In the genomic region with DNA sequence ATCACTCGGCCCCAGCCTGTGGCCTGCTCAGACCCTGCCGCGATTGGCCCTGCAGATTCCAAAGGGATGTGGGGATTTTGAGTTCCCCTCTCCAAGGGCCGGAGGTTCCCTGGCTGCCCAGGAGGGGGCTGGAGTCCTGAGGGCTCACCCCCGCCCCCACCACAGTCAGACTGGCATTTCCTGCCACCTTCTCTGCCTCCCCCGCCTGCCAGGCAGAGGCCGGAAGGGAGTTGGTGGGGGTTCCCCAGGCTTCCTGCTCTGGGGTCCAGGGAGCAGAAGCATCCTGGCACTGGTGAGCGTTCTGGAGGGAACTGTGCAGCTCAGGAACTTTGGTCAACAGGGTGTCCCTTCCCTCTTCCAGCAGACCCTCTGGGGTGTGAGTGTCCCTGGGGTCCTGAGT, we compare ENCODE assay signal across 10 cellular contexts.
DNase-seq lines count a peak whose midpoint lies in the region; ATAC-seq and TF ChIP-seq lines count a peak whose summit lies in the region.
"Had no signal": no experiment of that assay in that cellular context is flagged by ENCODE, and none has a peak within 500 bp of the region (broad histone marks: within the 10 kb centered on the region; RNA-seq: fewer than 3 reads in every experiment).

No MANE protein-coding gene starts in this region.

- H3K36me3 Mint-ChIP-seq in T-cell (no peaks in the 10 kb centered on the region), osteocyte (ENCODE audit: unreplicated experiment) (no peaks in the 10 kb centered on the region)
- peaks cover 3% of the 10 kb centered on the region for H3K36me3 Mint-ChIP-seq in activated naive CD8-positive, alpha-beta T cell

- H3K27ac Mint-ChIP-seq in T-cell (peak overlapping the region; percentile 89 to 93), osteocyte (ENCODE audit: unreplicated experiment) (peak overlapping the region; percentile 64)
- no peak overlapping the region for H3K27ac Mint-ChIP-seq in activated naive CD8-positive, alpha-beta T cell

- TF ChIP-seq CTCF in DND-41 (IDR thresholded peaks at IDR 0.05; ENCODE audit: borderline replicate concordance, extremely low read depth, low read length, poor library complexity, severe bottlenecking) (no peak), osteocyte (IDR thresholded peaks at IDR 0.05) (no peak), foreskin fibroblast (IDR thresholded peaks at IDR 0.05; ENCODE audit: low read depth, low read length) (no peak)

- no peak overlapping the region for H2AFZ ChIP-seq in DND-41 (ENCODE audit: low read depth, low read length)

- peaks cover 44 to 58% (median 47%) of the 10 kb centered on the region in 3 donors for H3K4me1 Mint-ChIP-seq in T-cell
- H3K4me1 Mint-ChIP-seq in activated naive CD8-positive, alpha-beta T cell (ENCODE audit: low read depth): peaks cover 40% of the 10 kb centered on the region
- peaks cover 37% of the 10 kb centered on the region for H3K4me1 Mint-ChIP-seq in osteocyte (ENCODE audit: unreplicated experiment)

- H3K4me3 Mint-ChIP-seq in T-cell (peak overlapping the region; percentile 66 to 89 (median 77)), osteocyte (ENCODE audit: unreplicated experiment) (peak overlapping the region; percentile 10)
- H3K4me3 Mint-ChIP-seq in activated naive CD8-positive, alpha-beta T cell: peak overlapping the region; percentile 73

- H3K27ac ChIP-seq in DND-41 (ENCODE audit: low read length): peak overlapping the region; percentile 74

- H3K9me3 Mint-ChIP-seq in T-cell (peaks cover 0 to 3% (median 3%) of the 10 kb centered on the region in 3 donors), osteocyte (ENCODE audit: unreplicated experiment) (no peaks in the 10 kb centered on the region)
- peaks cover 5% of the 10 kb centered on the region for H3K9me3 Mint-ChIP-seq in activated naive CD8-positive, alpha-beta T cell (ENCODE audit: low read depth)

- no peaks in the 10 kb centered on the region for H3K36me3 ChIP-seq in DND-41 (ENCODE audit: insufficient read depth, low read length)
- H3K36me3 ChIP-seq: pancreas had no signal

- peaks cover 34% of the 10 kb centered on the region for H4K20me1 ChIP-seq in DND-41 (ENCODE audit: insufficient read depth, low read length)

- peaks cover 24% of the 10 kb centered on the region for H3K4me1 ChIP-seq in DND-41 (ENCODE audit: insufficient read depth, low read length)
- H3K4me1 ChIP-seq: pancreas had no signal

- POLR2A ChIA-PET in T-cell (lab: Charles Lee): no interaction called here

- DNase-seq in DND-41: peak; percentile 77
- DNase-seq in T-cell: peak; percentile 31 to 70 (median 54)
- DNase-seq in osteocyte (ENCODE audit: extremely low spot score, unreplicated experiment): no peak
- no peak for DNase-seq in COR-L47 (lab: John Stamatoyannopoulos, UW)
- no peak for DNase-seq in GOT3 (lab: John Stamatoyannopoulos, UW)
- DNase-seq in foreskin fibroblast: no peak
- DNase-seq: IMR-90, pancreas had no signal

- H3K4me3 ChIP-seq in DND-41 (ENCODE audit: low read depth in 1 of 2, low read length in 2 of 2) (peak overlapping the region in 1 of 2 experiments; percentile 39; a peak in 1 of 4 replicates), foreskin fibroblast (ENCODE audit: low read depth in 1 of 2, low read length in 2 of 2) (no peak overlapping the region)
- H3K4me3 ChIP-seq: pancreas had no signal

- ATAC-seq in DND-41 (ENCODE audit: insufficient read depth, low read depth): peak; percentile 65
- peak; percentile 58 to 71 (median 64) for ATAC-seq in T-cell (replicated peaks in 1 of 4)
- no peak for ATAC-seq in HG02970 (IDR thresholded peaks at IDR 0.05; ENCODE audit: low FRiP score, unreplicated experiment)

- H3K9me3 ChIP-seq in DND-41 (ENCODE audit: insufficient read depth, low read length, severe bottlenecking): no peaks in the 10 kb centered on the region
- H3K9me3 ChIP-seq: pancreas had no signal

- peak overlapping the region; percentile 57 for H3K4me2 ChIP-seq in DND-41 (ENCODE audit: insufficient read depth, low read length)

- CTCF ChIA-PET in T-cell (lab: Charles Lee): interaction anchor here in 1 of 2 donors (1.2 kb wide), 1 partner anchor 46 kb away, joined by 3 read pairs; no protein-coding TSS in a partner anchor

- no peaks in the 10 kb centered on the region for H3K27me3 ChIP-seq in DND-41 (ENCODE audit: insufficient read depth, low read length, poor library complexity)
- H3K27me3 ChIP-seq: pancreas had no signal

- H3K79me2 ChIP-seq in DND-41 (ENCODE audit: insufficient read depth, low read length): peaks cover 6% of the 10 kb centered on the region; the same call in 1 of the 2 replicates

- H3K27me3 Mint-ChIP-seq in T-cell: no peaks in the 10 kb centered on the region
- H3K27me3 Mint-ChIP-seq in activated naive CD8-positive, alpha-beta T cell: no peaks in the 10 kb centered on the region
- no peaks in the 10 kb centered on the region for H3K27me3 Mint-ChIP-seq in osteocyte (ENCODE audit: unreplicated experiment)

- peak overlapping the region; percentile 33; the same call in 1 of the 2 replicates for H3K9ac ChIP-seq in DND-41 (ENCODE audit: low read depth, low read length)

Comparison
In these comparisons a context has a peak if more than half of its experiments do, and no peak if none do; other contexts are left out.
1. DNase-seq: peak in DND-41 (single experiment) and T-cell (34 of 34); none in osteocyte (single experiment), COR-L47 (single experiment), GOT3 (single experiment) and foreskin fibroblast (0 of 2).
2. H3K4me3 Mint-ChIP-seq: peak in every context shown above with its lines; median percentile 77 in T-cell; 73 in activated naive CD8-positive, alpha-beta T cell; 10 in osteocyte.